ENCODE assay signal across 19 cellular contexts in genomic region chr18:67194886-67195285, GRCh38.
"Had no signal": no experiment of that assay in that cellular context is flagged by ENCODE, and none has a peak within 500 bp of the region (broad histone marks: within the 10 kb centered on the region; RNA-seq: fewer than 3 reads in every experiment).

No MANE protein-coding gene starts in this region.

- H3K27ac ChIP-seq: adrenal gland, epithelial cell of prostate, neutrophil, right lobe of liver, spleen, VCaP had no signal

- H3K4me3 Mint-ChIP-seq: naive B cell had no signal

- H3K4me1 Mint-ChIP-seq: naive B cell had no signal

- H3K4me1 ChIP-seq: adrenal gland, right lobe of liver, spleen had no signal

- H3K27me3 ChIP-seq: adrenal gland, neutrophil, right lobe of liver, spleen had no signal

- H3K27me3 Mint-ChIP-seq: progenitor cell of endocrine pancreas had no signal

- H3K36me3 ChIP-seq: adrenal gland, neutrophil, right lobe of liver, spleen had no signal

- DNase-seq: activated CD4-positive, alpha-beta T cell treated with anti-CD3 and anti-CD28 coated beads for 4 hours; activated naive CD4-positive, alpha-beta T cell treated with anti-CD3 and anti-CD28 coated beads, Interleukin-2, amount 50 U/mL, for 16 hours; adrenal gland; hypothalamus; left cardiac atrium; naive B cell; right lobe of liver; spleen; stimulated activated CD4-positive, alpha-beta T cell treated with anti-CD3 and anti-CD28 coated beads, Interleukin-1b, Interleukin-23, amount 100 ng/mL, for 48 hours; stimulated activated naive CD4-positive, alpha-beta T cell; substantia nigra; T1000; trophoblast cell had no signal

- ATAC-seq: left cardiac atrium, right lobe of liver had no signal

- H3K9me3 Mint-ChIP-seq: activated T-helper 2 cell treated with anti-CD3 and anti-CD28 coated beads, Interferon-gamma antibody, Interleukin-2, Interleukin-4, amounts not matched to agents 10 μg/mL and 5 μg/mL and 100 μg/mL, durations not matched to agents 14 hours and 24 hours and 36 hours; naive B cell had no signal

- H3K36me3 Mint-ChIP-seq: naive B cell had no signal

- H3K4me3 ChIP-seq: adrenal gland, lung, right lobe of liver, spleen had no signal

- H3K27ac Mint-ChIP-seq: activated T-helper 2 cell treated with anti-CD3 and anti-CD28 coated beads, Interferon-gamma antibody, Interleukin-2, Interleukin-4, amounts not matched to agents 10 μg/mL and 5 μg/mL and 100 μg/mL, durations not matched to agents 14 hours and 24 hours and 36 hours; progenitor cell of endocrine pancreas had no signal

- H3K9me3 ChIP-seq: adrenal gland, neutrophil, right lobe of liver, spleen had no signal
